9 cellular contexts compared by ENCODE assay signal in the genomic region with DNA sequence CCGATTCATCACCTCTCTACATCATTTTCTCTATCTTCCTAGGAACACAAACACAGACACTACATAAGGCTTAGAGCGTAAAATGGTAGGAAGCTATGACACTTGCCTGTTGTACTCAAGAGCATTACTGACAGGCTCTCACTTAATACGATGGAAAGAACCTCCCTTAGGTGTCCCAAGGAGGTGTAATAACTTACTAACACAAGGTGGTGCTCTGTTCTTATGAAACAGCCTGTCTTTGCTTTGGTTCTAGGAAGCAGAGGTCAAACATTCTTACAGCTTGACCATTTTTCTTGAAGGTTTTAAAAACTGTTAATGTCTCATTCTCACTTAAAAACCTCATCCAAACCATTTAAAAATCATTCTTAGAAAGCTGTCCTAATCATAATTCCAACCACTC.
DNase-seq lines count a peak whose midpoint lies in the region; ATAC-seq and TF ChIP-seq lines count a peak whose summit lies in the region.
"Had no signal": no experiment of that assay in that cellular context is flagged by ENCODE, and none has a peak within 500 bp of the region (broad histone marks: within the 10 kb centered on the region; RNA-seq: fewer than 3 reads in every experiment).

No MANE protein-coding gene starts in this region.

- no peaks in the 10 kb centered on the region for H3K4me1 Mint-ChIP-seq in osteocyte (ENCODE audit: unreplicated experiment)
- no peaks in the 10 kb centered on the region for H3K4me1 Mint-ChIP-seq in immature natural killer cell

- ATAC-seq in GM19372 (IDR thresholded peaks at IDR 0.05; ENCODE audit: low read depth, unreplicated experiment) (peak; percentile 88), HG03196 (IDR thresholded peaks at IDR 0.05; ENCODE audit: unreplicated experiment) (peak; percentile 77)

- H3K27me3 ChIP-seq in NT2/D1 (ENCODE audit: insufficient read depth, insufficient read length): no peaks in the 10 kb centered on the region

- H3K36me3 ChIP-seq in NT2/D1 (ENCODE audit: insufficient read depth, insufficient read length, low read length): no peaks in the 10 kb centered on the region

- H3K27ac Mint-ChIP-seq in osteocyte (ENCODE audit: unreplicated experiment) (no peak overlapping the region), immature natural killer cell (no peak overlapping the region)

- H3K4me3 ChIP-seq in NT2/D1 (ENCODE audit: insufficient read length, low read depth): no peak overlapping the region
- H3K4me3 ChIP-seq: SK-N-MC had no signal

- no peak overlapping the region for H3K9ac ChIP-seq in NT2/D1 (ENCODE audit: insufficient read length, low read depth)

- H3K27me3 Mint-ChIP-seq in osteocyte (ENCODE audit: unreplicated experiment) (no peaks in the 10 kb centered on the region), immature natural killer cell (ENCODE audit: low read depth in 3 of 3) (peaks cover 0 to 3% (median 2%) of the 10 kb centered on the region in 3 donors)

- H3K4me1 ChIP-seq in NT2/D1 (ENCODE audit: insufficient read depth, insufficient read length): no peaks in the 10 kb centered on the region

- no peak for TF ChIP-seq POLR2A in erythroblast (IDR thresholded peaks at IDR 0.05; ENCODE audit: low read length)

- peak; percentile 85 for TF ChIP-seq CTCF in osteocyte (IDR thresholded peaks at IDR 0.05)

- H3K4me3 Mint-ChIP-seq in osteocyte (ENCODE audit: unreplicated experiment): no peak overlapping the region
- H3K4me3 Mint-ChIP-seq in immature natural killer cell: no peak overlapping the region

- peak; percentile 30 for DNase-seq in D341Med (ENCODE audit: low spot score)
- peak; percentile 40 for DNase-seq in NT2/D1 (ENCODE audit: low read depth, low spot score)
- DNase-seq in erythroblast (lab: John Stamatoyannopoulos, UW): peak; percentile 6 to 11
- no peak for DNase-seq in osteocyte (ENCODE audit: extremely low spot score, unreplicated experiment)
- DNase-seq in immature natural killer cell: no peak
- no peak for DNase-seq in stimulated activated CD4-positive, alpha-beta T cell treated with anti-CD3 and anti-CD28 coated beads, Interleukin-12 subunit alpha, Interleukin-12 subunit beta, amount 100 ng/mL, for 4 hours

- H3K9me3 Mint-ChIP-seq in osteocyte (ENCODE audit: unreplicated experiment) (no peaks in the 10 kb centered on the region), immature natural killer cell (peaks cover 0 to 10% (median 3%) of the 10 kb centered on the region in 6 donors)

- H3K9me3 ChIP-seq in NT2/D1 (ENCODE audit: insufficient read depth, low read length): no peaks in the 10 kb centered on the region

- H3K36me3 Mint-ChIP-seq in osteocyte (ENCODE audit: unreplicated experiment): no peaks in the 10 kb centered on the region
- no peaks in the 10 kb centered on the region for H3K36me3 Mint-ChIP-seq in immature natural killer cell

Comparison
In these comparisons a context has a peak if more than half of its experiments do, and no peak if none do; other contexts are left out.
1. DNase-seq: peak in D341Med (single experiment), NT2/D1 (single experiment) and erythroblast (2 of 2); none in osteocyte (single experiment), immature natural killer cell (0 of 3) and stimulated activated CD4-positive, alpha-beta T cell treated with anti-CD3 and anti-CD28 coated beads, Interleukin-12 subunit alpha, Interleukin-12 subunit beta, amount 100 ng/mL, for 4 hours (single experiment).